In the genomic region with DNA sequence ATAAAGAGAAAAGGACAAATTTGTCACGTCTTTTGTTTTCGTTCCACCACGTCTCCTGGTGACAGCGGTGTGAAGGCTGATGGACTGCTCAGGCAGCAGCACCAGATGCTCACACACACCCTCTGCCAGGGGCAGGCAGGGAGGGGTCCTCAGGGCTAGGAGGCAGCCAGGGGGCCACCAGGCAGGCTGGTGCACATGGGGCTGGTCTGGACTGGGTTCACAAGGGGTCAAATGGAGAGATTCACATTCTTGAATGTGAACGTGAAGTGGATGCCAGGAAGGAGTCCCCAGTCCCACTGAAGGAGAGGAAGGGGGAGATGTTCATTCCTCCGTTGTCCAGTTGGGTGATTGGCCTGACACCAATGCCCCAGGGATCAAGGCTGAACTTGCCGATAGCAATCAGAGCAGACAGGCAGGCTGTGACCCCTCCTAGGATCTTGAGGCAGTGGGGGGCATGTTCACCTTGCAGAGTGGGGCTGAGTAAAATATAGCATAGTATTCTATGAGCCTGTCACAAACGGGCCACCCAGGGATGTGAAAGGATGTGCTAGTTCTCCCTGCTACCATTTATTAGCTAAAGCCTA, we compare ENCODE assay signal across 1 cellular context.
TF ChIP-seq lines count a peak whose summit lies in the region.

No MANE protein-coding gene starts in this region.

TF ChIP-seq in neural cell, 6 proteins besides CTCF, POLR2A, EP300 and RAD21 (continued from another document):
- TF ChIP-seq, protein P1, sequence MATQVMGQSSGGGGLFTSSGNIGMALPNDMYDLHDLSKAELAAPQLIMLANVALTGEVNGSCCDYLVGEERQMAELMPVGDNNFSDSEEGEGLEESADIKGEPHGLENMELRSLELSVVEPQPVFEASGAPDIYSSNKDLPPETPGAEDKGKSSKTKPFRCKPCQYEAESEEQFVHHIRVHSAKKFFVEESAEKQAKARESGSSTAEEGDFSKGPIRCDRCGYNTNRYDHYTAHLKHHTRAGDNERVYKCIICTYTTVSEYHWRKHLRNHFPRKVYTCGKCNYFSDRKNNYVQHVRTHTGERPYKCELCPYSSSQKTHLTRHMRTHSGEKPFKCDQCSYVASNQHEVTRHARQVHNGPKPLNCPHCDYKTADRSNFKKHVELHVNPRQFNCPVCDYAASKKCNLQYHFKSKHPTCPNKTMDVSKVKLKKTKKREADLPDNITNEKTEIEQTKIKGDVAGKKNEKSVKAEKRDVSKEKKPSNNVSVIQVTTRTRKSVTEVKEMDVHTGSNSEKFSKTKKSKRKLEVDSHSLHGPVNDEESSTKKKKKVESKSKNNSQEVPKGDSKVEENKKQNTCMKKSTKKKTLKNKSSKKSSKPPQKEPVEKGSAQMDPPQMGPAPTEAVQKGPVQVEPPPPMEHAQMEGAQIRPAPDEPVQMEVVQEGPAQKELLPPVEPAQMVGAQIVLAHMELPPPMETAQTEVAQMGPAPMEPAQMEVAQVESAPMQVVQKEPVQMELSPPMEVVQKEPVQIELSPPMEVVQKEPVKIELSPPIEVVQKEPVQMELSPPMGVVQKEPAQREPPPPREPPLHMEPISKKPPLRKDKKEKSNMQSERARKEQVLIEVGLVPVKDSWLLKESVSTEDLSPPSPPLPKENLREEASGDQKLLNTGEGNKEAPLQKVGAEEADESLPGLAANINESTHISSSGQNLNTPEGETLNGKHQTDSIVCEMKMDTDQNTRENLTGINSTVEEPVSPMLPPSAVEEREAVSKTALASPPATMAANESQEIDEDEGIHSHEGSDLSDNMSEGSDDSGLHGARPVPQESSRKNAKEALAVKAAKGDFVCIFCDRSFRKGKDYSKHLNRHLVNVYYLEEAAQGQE (IDR thresholded peaks at IDR 0.05; ENCODE audit: borderline replicate concordance) = no peak
- no peak for TF ChIP-seq SMC3 (conservative IDR thresholded peaks at IDR 0.05; ENCODE audit: poor library complexity)
